ENCODE assay signal across 18 cellular contexts in genomic region chr19:47531640-47532387, GRCh38. TPM values are rescaled to one million over a fixed set of nuclear protein-coding genes. Genes with fewer than 3 reads are reported as not detected.
DNase-seq lines count a peak whose midpoint lies in the region; ATAC-seq, FAIRE-seq and TF ChIP-seq lines count a peak whose summit lies in the region.
"Had no signal": no experiment of that assay in that cellular context is flagged by ENCODE, and none has a peak within 500 bp of the region (broad histone marks: within the 10 kb centered on the region; RNA-seq: fewer than 3 reads in every experiment).

No MANE protein-coding gene starts in this region.

- H3K27ac ChIP-seq in HEK293 (ENCODE audit: extremely low read depth, low read depth, low read length) (no peak overlapping the region), K562 (ENCODE audit: extremely low read depth, low read depth, low read length) (peak overlapping the region; percentile 21; the same call in 1 of the 3 replicates), RWPE1 (no peak overlapping the region)

- FAIRE-seq in K562 (lab: Jason Lieb, UNC) = peak; percentile 78
- FAIRE-seq: G401.6 had no signal

- TF ChIP-seq EP300 in K562 (IDR thresholded peaks at IDR 0.05; ENCODE audit: low read length) = no peak

- CTCF ChIA-PET in HEK293 (lab: Yijun Ruan, JAX) = interaction anchor here (0.7 to 5.1 kb wide), 7 partner anchors 10 to 183 kb away, joined by 3 to 19 read pairs (median 5); partner anchors contain the start of genes DHX34, KPTN and NAPA
- CTCF ChIA-PET in K562 (lab: Yijun Ruan, JAX; ENCODE audit: low intra/inter-chr PET ratio) = interaction anchor here (1.1 kb wide), 1 partner anchor 48 kb away, joined by 3 read pairs; the partner anchor contains the start of gene KPTN
- CTCF ChIA-PET in RWPE1 (lab: Yijun Ruan, JAX) = interaction anchor here (0.9 kb wide), 1 partner anchor 16 kb away, joined by 6 read pairs; no protein-coding TSS in a partner anchor

- no peak for TF ChIP-seq RAD21 in K562 (CRISPR knock-in tag; conservative IDR thresholded peaks at IDR 0.05 in 1 of 2, IDR thresholded peaks at IDR 0.05 in 1 of 2)

- peak overlapping the region; percentile 97 for H2AFZ ChIP-seq in K562 (ENCODE audit: low read depth, low read length)

- H3K36me3 ChIP-seq in HEK293 (ENCODE audit: control insufficient read depth in 2 of 2, insufficient read depth in 1 of 2, low read length in 2 of 2) (no peaks in the 10 kb centered on the region), K562 (ENCODE audit: control insufficient read depth, insufficient read depth, low read length) (no peaks in the 10 kb centered on the region), mucosa of stomach (ENCODE audit: control insufficient read depth, insufficient read depth, low read length) (no peaks in the 10 kb centered on the region)

- intact Hi-C loops in K562 (cut with micrococcal nuclease) = no loop called here

- H3K27me3 ChIP-seq in K562 (ENCODE audit: control insufficient read depth in 2 of 2, insufficient read depth in 2 of 2, low read length in 2 of 2) = peaks cover 0 to 1% of the 10 kb centered on the region in 2 experiments; a peak in 3 of 5 replicates
- H3K27me3 ChIP-seq in mucosa of stomach (ENCODE audit: control insufficient read depth, insufficient read depth, low read length) = no peaks in the 10 kb centered on the region

- no peaks in the 10 kb centered on the region for H3K9me1 ChIP-seq in K562 (ENCODE audit: control insufficient read depth, insufficient read depth, low read length)

- H3K9ac ChIP-seq in K562 (ENCODE audit: insufficient read depth in 1 of 2, low read depth in 2 of 2, low read length in 2 of 2) (peak overlapping the region; percentile 55 to 65; a peak in 3 of 4 replicates), mucosa of stomach (ENCODE audit: low read length) (peak overlapping the region; percentile 22)

- no TSS peak for BruUV-seq in K562 (replicated peaks; lab: Mats Ljungman, UMichigan)

- peak; percentile 26 for DNase-seq in CD1c-positive myeloid dendritic cell (ENCODE audit: extremely low spot score)
- peak; percentile 44 to 69 (median 63) for DNase-seq in K562 (ENCODE audit: extremely low read depth in 1 of 4, low spot score in 3 of 4)
- DNase-seq in RWPE1 (ENCODE audit: low spot score) = no peak
- DNase-seq in NCI-H446 treated with DMSO at 0.1 percent for 48 hours (lab: John Stamatoyannopoulos, UW) = no peak
- no peak for DNase-seq in NCI-H1105 (lab: John Stamatoyannopoulos, UW)
- DNase-seq: CD4-positive, alpha-beta memory T cell; DMS79; GOT3; NCI-H1436; NCI-H2029 treated with DMSO at 0.1 percent for 48 hours; NCI-H524 had no signal

- no peaks in the 10 kb centered on the region for H3K79me2 ChIP-seq in K562 (ENCODE audit: control insufficient read depth, insufficient read depth, low read length)

- ATAC-seq in K562 (peak; percentile 72), GM19397 (IDR thresholded peaks at IDR 0.05; ENCODE audit: unreplicated experiment) (no peak)

- no peak for TF ChIP-seq POLR2A in K562 (conservative IDR thresholded peaks at IDR 0.05)

- in situ Hi-C loops in K562 (cut with MboI) = no loop called here

- H3K4me3 ChIP-seq in HEK293 (ENCODE audit: low read depth, low read length) = no peak overlapping the region
- H3K4me3 ChIP-seq in K562 = 0 out of 2 replicates have a peak overlapping the region, but pooled peaks have one; percentile 16
- H3K4me3 ChIP-seq in mucosa of stomach (ENCODE audit: low read length) = no peak overlapping the region

- no peaks in the 10 kb centered on the region for H4K20me1 ChIP-seq in K562 (replicated peaks; ENCODE audit: control insufficient read depth, insufficient read depth, low read length)

- H3K4me1 ChIP-seq in HEK293 (ENCODE audit: control insufficient read depth, insufficient read depth, low read length) = no peaks in the 10 kb centered on the region
- peaks cover 13 to 14% of the 10 kb centered on the region in 2 experiments for H3K4me1 ChIP-seq in K562 (replicated peaks in 1 of 2; ENCODE audit: control insufficient read depth in 2 of 2, insufficient read depth in 2 of 2, low read length in 2 of 2)
- peaks cover 6% of the 10 kb centered on the region for H3K4me1 ChIP-seq in mucosa of stomach (ENCODE audit: control insufficient read depth, insufficient read depth, low read length)

- POLR2A ChIA-PET in HEK293 (lab: Yijun Ruan, JAX) = interaction anchor here (1.0 kb wide), 1 partner anchor 8 kb away, joined by 5 read pairs; no protein-coding TSS in a partner anchor
- POLR2A ChIA-PET in K562 (lab: Yijun Ruan, JAX) = interaction anchor here (0.6 to 1.7 kb wide), 7 partner anchors 8 to 183 kb away, joined by 3 to 6 read pairs (median 4); no protein-coding TSS in a partner anchor
- POLR2A ChIA-PET in RWPE1 (lab: Yijun Ruan, JAX; ENCODE audit: low non-redundant PET) = interaction anchor here (0.5 kb wide), 1 partner anchor 169 kb away, joined by 3 read pairs; no protein-coding TSS in a partner anchor

- TF ChIP-seq CTCF in HEK293 (tag by site-specific recombination; IDR thresholded peaks at IDR 0.05) (peak; percentile 56), K562 (IDR thresholded peaks at IDR 0.05 in 2 of 3, conservative IDR thresholded peaks at IDR 0.05 in 1 of 3; ENCODE audit: insufficient read depth in 2 of 3, low read depth in 1 of 3, low read length in 3 of 3) (no peak), RWPE1 (conservative IDR thresholded peaks at IDR 0.05; ENCODE audit: low read depth) (no peak)

- H3K4me2 ChIP-seq in K562 (ENCODE audit: insufficient read depth, low read length) = peak overlapping the region; percentile 69

- WGBS in K562 (ENCODE audit: insufficient coverage, low coverage, missing lambda C conversion rate) = 9% methylated on average over 13 of the region's 14 CpGs

- H3K9me3 ChIP-seq in HEK293 (ENCODE audit: control insufficient read depth, insufficient read depth, low read depth, low read length) = no peaks in the 10 kb centered on the region
- no peaks in the 10 kb centered on the region for H3K9me3 ChIP-seq in K562 (replicated peaks; ENCODE audit: control insufficient read depth, insufficient read depth, low read depth, low read length)
- H3K9me3 ChIP-seq in mucosa of stomach (ENCODE audit: control insufficient read depth, low read length) = no peaks in the 10 kb centered on the region

RNA-seq across cellular contexts. Expression of gene NAPA, which starts 17.0 kb away (rescaled TPM):
- total RNA-seq in K562 (2011; cell fraction: chromatin; rRNA removed; ENCODE audit: low replicate concordance) = 45.2 and 101 TPM in 2 replicates
- total RNA-seq in K562 (2011; cell fraction: nucleolus; rRNA removed) = 60.4 and 69.0 TPM in 2 replicates
- total RNA-seq in K562 (2011; cell fraction: nucleoplasm; rRNA removed) = 46.8 and 63.8 TPM in 2 replicates
- 98.6 and 103 TPM in 2 replicates for total RNA-seq in K562 (2014; rRNA removed)
- 23.3 and 25.7 TPM in 2 replicates for total RNA-seq in K562 (2014; rRNA removed; fragmentation: Illumina TruSeq; extraction: Trizol)
- 49.3 and 49.4 TPM in 2 replicates for total RNA-seq in K562 (2015; rRNA removed; fragmentation: Illumina TruSeq; extraction: Trizol)
- total RNA-seq in K562 (2021) = 88.5 and 92.6 TPM in 2 replicates
- 77.5 and 115 TPM in 2 replicates for polyA plus RNA-seq in K562 (2011; rRNA removed)
- polyA plus RNA-seq in K562 (2011; cell fraction: cytosol; rRNA removed) = 74.7 and 132 TPM in 2 replicates
- 52.5 and 61.2 TPM in 2 replicates for polyA plus RNA-seq in K562 (2011; cell fraction: nucleus; rRNA removed)
- 72.3 and 117 TPM in 2 replicates for polyA plus RNA-seq in K562 (2012)
- 82.2 and 88.2 TPM in 2 replicates for polyA plus RNA-seq in K562 (2014; fragmentation: Illumina TruSeq; extraction: Trizol)
- polyA plus RNA-seq in K562 (2014; fragmentation: Nextera tagmentation; extraction: Ambion mirVana) = 10 to 100 TPM in 1 of 2 experiments, 1 to 10 TPM in 1; 5.4 to 22.4 TPM
- polyA plus RNA-seq in K562 (2014; rRNA removed) = 79.3 and 91.8 TPM in 2 replicates
- 66.5 and 83.7 TPM in 2 replicates for polyA minus RNA-seq in K562 (2011; rRNA and poly(A)+ RNA removed)
- 79.6 and 85.6 TPM in 2 replicates for polyA minus RNA-seq in K562 (2011; cell fraction: cytosol; rRNA and poly(A)+ RNA removed)
- 26.5 and 37.7 TPM in 2 replicates for polyA minus RNA-seq in K562 (2011; cell fraction: nucleus; rRNA and poly(A)+ RNA removed)

RNA-seq across cellular contexts. Expression of gene ZNF541, which starts 41.1 kb away (rescaled TPM):
- total RNA-seq in K562 (2011; cell fraction: chromatin; rRNA removed; ENCODE audit: low replicate concordance) = not detected in 2 replicates
- not detected in 2 replicates for total RNA-seq in K562 (2011; cell fraction: nucleolus; rRNA removed)
- not detected in 2 replicates for total RNA-seq in K562 (2011; cell fraction: nucleoplasm; rRNA removed)
- total RNA-seq in K562 (2014; rRNA removed) (0.09 and 0.12 TPM in 2 replicates), K562 (2014; rRNA removed; fragmentation: Illumina TruSeq; extraction: Trizol) (0.03 and 0.04 TPM in 2 replicates), K562 (2015; rRNA removed; fragmentation: Illumina TruSeq; extraction: Trizol) (0.08 and 0.11 TPM in 2 replicates), K562 (2021) (0.04 and 0.16 TPM in 2 replicates)
- polyA plus RNA-seq in K562 (2011; rRNA removed) (0.06 and 0.15 TPM in 2 replicates), K562 (2014; fragmentation: Illumina TruSeq; extraction: Trizol) (0.07 TPM in 1 of 2 replicates, not detected in the other), K562 (2014; fragmentation: Nextera tagmentation; extraction: Ambion mirVana) (under 1 TPM in 1 of 2 experiments, not detected in 1; 0.04 TPM), K562 (2014; rRNA removed) (0.03 and 0.04 TPM in 2 replicates)
- polyA plus RNA-seq in K562 (2011; cell fraction: cytosol; rRNA removed) = 0.10 and 0.15 TPM in 2 replicates
- 0.07 TPM in 1 of 2 replicates, not detected in the other for polyA plus RNA-seq in K562 (2011; cell fraction: nucleus; rRNA removed)
- polyA plus RNA-seq in K562 (2012) = 0.14 and 0.37 TPM in 2 replicates
- not detected in 2 replicates for polyA minus RNA-seq in K562 (2011; rRNA and poly(A)+ RNA removed)
- polyA minus RNA-seq in K562 (2011; cell fraction: cytosol; rRNA and poly(A)+ RNA removed) = not detected in 2 replicates
- polyA minus RNA-seq in K562 (2011; cell fraction: nucleus; rRNA and poly(A)+ RNA removed) = not detected in 2 replicates
- total RNA-seq: B cell, LHCN-M2, SK-MEL-5 had no signal

RNA-seq across cellular contexts. Expression of gene KPTN, which starts 47.8 kb away (rescaled TPM):
- 6.2 and 16.4 TPM in 2 replicates for total RNA-seq in K562 (2011; cell fraction: chromatin; rRNA removed; ENCODE audit: low replicate concordance)
- 13.6 and 14.7 TPM in 2 replicates for total RNA-seq in K562 (2011; cell fraction: nucleolus; rRNA removed)
- 7.3 and 7.6 TPM in 2 replicates for total RNA-seq in K562 (2011; cell fraction: nucleoplasm; rRNA removed)
- total RNA-seq in K562 (2014; rRNA removed) = 8.5 and 11.9 TPM in 2 replicates
- 4.9 and 6.4 TPM in 2 replicates for total RNA-seq in K562 (2014; rRNA removed; fragmentation: Illumina TruSeq; extraction: Trizol)
- 7.8 and 8.0 TPM in 2 replicates for total RNA-seq in K562 (2015; rRNA removed; fragmentation: Illumina TruSeq; extraction: Trizol)
- 14.3 and 16.3 TPM in 2 replicates for total RNA-seq in K562 (2021)
- polyA plus RNA-seq in K562 (2011; rRNA removed) = 10.0 and 10.5 TPM in 2 replicates
- 9.7 and 17.1 TPM in 2 replicates for polyA plus RNA-seq in K562 (2011; cell fraction: cytosol; rRNA removed)
- 28.4 and 49.7 TPM in 2 replicates for polyA plus RNA-seq in K562 (2011; cell fraction: nucleus; rRNA removed)
- polyA plus RNA-seq in K562 (2012) = 11.8 and 12.7 TPM in 2 replicates
- polyA plus RNA-seq in K562 (2014; fragmentation: Illumina TruSeq; extraction: Trizol) = 12.3 and 18.2 TPM in 2 replicates
- 1 to 10 TPM in 1 of 2 experiments, under 1 TPM in 1; 0.56 to 2.7 TPM for polyA plus RNA-seq in K562 (2014; fragmentation: Nextera tagmentation; extraction: Ambion mirVana)
- polyA plus RNA-seq in K562 (2014; rRNA removed) = 16.2 and 18.6 TPM in 2 replicates
- polyA minus RNA-seq in K562 (2011; rRNA and poly(A)+ RNA removed) = 2.6 and 4.0 TPM in 2 replicates
- 2.9 and 5.1 TPM in 2 replicates for polyA minus RNA-seq in K562 (2011; cell fraction: cytosol; rRNA and poly(A)+ RNA removed)
- 2.8 TPM in 2 replicates for polyA minus RNA-seq in K562 (2011; cell fraction: nucleus; rRNA and poly(A)+ RNA removed)

Comparison
In these comparisons a context has a peak if more than half of its experiments do, and no peak if none do; other contexts are left out.
1. DNase-seq: peak in CD1c-positive myeloid dendritic cell (single experiment) and K562 (4 of 4); none in RWPE1 (single experiment), NCI-H446 treated with DMSO at 0.1 percent for 48 hours (single experiment) and NCI-H1105 (single experiment).